In genomic region chr13:37058801-37059135, GRCh38 we compare ENCODE assay signal across 8 cellular contexts. TPM values are rescaled to one million over a fixed set of nuclear protein-coding genes. Genes with fewer than 3 reads are reported as not detected.
DNase-seq lines count a peak whose midpoint lies in the region; ATAC-seq and TF ChIP-seq lines count a peak whose summit lies in the region.

No MANE protein-coding gene starts in this region.

- no peaks in the 10 kb centered on the region for H3K9me3 Mint-ChIP-seq in effector memory CD8-positive, alpha-beta T cell

- peak overlapping the region; percentile 90 to 94 for H3K4me3 Mint-ChIP-seq in effector memory CD8-positive, alpha-beta T cell

- no peak for TF ChIP-seq EP300 in upper lobe of left lung (IDR thresholded peaks at IDR 0.05)

- H3K4me1 Mint-ChIP-seq in effector memory CD8-positive, alpha-beta T cell (ENCODE audit: low read depth in 2 of 2): peaks cover 23 to 25% of the 10 kb centered on the region in 2 donors

- H3K4me1 ChIP-seq in mucosa of descending colon (ENCODE audit: low read depth): peaks cover 5% of the 10 kb centered on the region
- peaks cover 15 to 25% (median 16%) of the 10 kb centered on the region in 4 donors for H3K4me1 ChIP-seq in upper lobe of left lung

- ATAC-seq in HG03159 (IDR thresholded peaks at IDR 0.05; ENCODE audit: unreplicated experiment): peak; percentile 31
- ATAC-seq in effector memory CD8-positive, alpha-beta T cell (replicated peaks): peak; percentile 24
- peak; percentile 31 for ATAC-seq in mucosa of descending colon
- ATAC-seq in upper lobe of left lung (ENCODE audit: low FRiP score in 2 of 2): peak; percentile 20 to 28

- peak overlapping the region; percentile 97 to 98 for H3K27ac Mint-ChIP-seq in effector memory CD8-positive, alpha-beta T cell

- H3K27ac ChIP-seq in upper lobe of left lung: peak overlapping the region; percentile 94 to 97 (median 96)

- 1 to 2% methylated on average over 8 to 13 of the region's 13 CpGs for WGBS in upper lobe of left lung, 2 donors

- H3K27me3 Mint-ChIP-seq in effector memory CD8-positive, alpha-beta T cell: no peaks in the 10 kb centered on the region

- H3K4me3 ChIP-seq in mucosa of descending colon: peak overlapping the region; percentile 67
- H3K4me3 ChIP-seq in upper lobe of left lung: peak overlapping the region; percentile 79 to 97 (median 89)

- H3K9me3 ChIP-seq in mucosa of descending colon (no peaks in the 10 kb centered on the region), upper lobe of left lung (no peaks in the 10 kb centered on the region)

- no peak for TF ChIP-seq CTCF in mucosa of descending colon (IDR thresholded peaks at IDR 0.05)
- no peak for TF ChIP-seq CTCF in upper lobe of left lung (IDR thresholded peaks at IDR 0.05)

- no peak for TF ChIP-seq POLR2A in upper lobe of left lung (IDR thresholded peaks at IDR 0.05)

- DNase-seq in CD1c-positive myeloid dendritic cell (ENCODE audit: extremely low spot score) (peak; percentile 6), GM19238 (ENCODE audit: insufficient read length, low spot score) (peak; percentile 10), T-helper 22 cell (ENCODE audit: low read depth) (peak; percentile 9), mucosa of descending colon (peak in 2 of 3 donors; percentile 29 to 34), upper lobe of left lung (no peak), kidney glomerular epithelial cell (lab: John Stamatoyannopoulos, UW) (no peak)
- DNase-seq in effector memory CD8-positive, alpha-beta T cell: no peak

- intact Hi-C loops in mucosa of descending colon (cut with DNase I, micrococcal nuclease): no loop called here

- no peaks in the 10 kb centered on the region for H3K36me3 ChIP-seq in mucosa of descending colon (ENCODE audit: low read depth)
- H3K36me3 ChIP-seq in upper lobe of left lung: peaks cover 0 to 3% (median 0%) of the 10 kb centered on the region in 4 donors

- H3K36me3 Mint-ChIP-seq in effector memory CD8-positive, alpha-beta T cell (ENCODE audit: insufficient read depth): peaks cover 15% of the 10 kb centered on the region

- no peaks in the 10 kb centered on the region for H3K27me3 ChIP-seq in upper lobe of left lung

RNA-seq across cellular contexts. Expression of gene SUPT20H, which starts 0.7 kb away (rescaled TPM):
- 10 to 100 TPM; 47.7 to 56.9 (median 56.4) TPM for total RNA-seq in mucosa of descending colon
- 10 to 100 TPM; 31.7 to 82.7 (median 44.0) TPM for total RNA-seq in upper lobe of left lung

RNA-seq across cellular contexts. Expression of gene CSNK1A1L, which starts 46.7 kb away (rescaled TPM):
- total RNA-seq in mucosa of descending colon (not detected), upper lobe of left lung (not detected)

RNA-seq across cellular contexts. Expression of gene EXOSC8, which starts 58.2 kb away (rescaled TPM):
- total RNA-seq in mucosa of descending colon (10 to 100 TPM; 19.9 to 29.7 (median 27.1) TPM), upper lobe of left lung (10 to 100 TPM; 21.4 to 44.0 (median 27.2) TPM)

RNA-seq across cellular contexts. Expression of gene ALG5, which starts 59.6 kb away (rescaled TPM):
- total RNA-seq in mucosa of descending colon (10 to 100 TPM; 24.0 to 38.6 (median 30.1) TPM), upper lobe of left lung (10 to 100 TPM in 5 of 6 donors, 1 to 10 TPM in 1; 7.2 to 45.9 (median 30.0) TPM)

Comparison
In these comparisons a context has a peak if more than half of its experiments do, and no peak if none do; other contexts are left out.
1. DNase-seq: peak in CD1c-positive myeloid dendritic cell (single experiment), GM19238 (single experiment), T-helper 22 cell (single experiment) and mucosa of descending colon (2 of 3); none in effector memory CD8-positive, alpha-beta T cell (0 of 3), upper lobe of left lung (0 of 2) and kidney glomerular epithelial cell (single experiment).
2. Peak in every context shown above with its lines, with median percentiles within 50 percentile points of each other: ATAC-seq.